In genomic region chr11:110071197-110071596, GRCh38 we compare ENCODE assay signal across 28 cellular contexts. TPM values are rescaled to one million over a fixed set of nuclear protein-coding genes. Genes with fewer than 3 reads are reported as not detected.
DNase-seq lines count a peak whose midpoint lies in the region; ATAC-seq and TF ChIP-seq lines count a peak whose summit lies in the region.
"Had no signal": no experiment of that assay in that cellular context is flagged by ENCODE, and none has a peak within 500 bp of the region (broad histone marks: within the 10 kb centered on the region; RNA-seq: fewer than 3 reads in every experiment).

No MANE protein-coding gene starts in this region.

- H3K9me3 Mint-ChIP-seq in activated CD4-positive, alpha-beta T cell treated with anti-CD3 and anti-CD28 coated beads, Interleukin-2, amount 10 ng/mL, durations not matched to agents 24 days and 14 days, result no peaks in the 10 kb centered on the region
- no peaks in the 10 kb centered on the region for H3K9me3 Mint-ChIP-seq in activated naive CD4-positive, alpha-beta T cell treated with anti-CD3 and anti-CD28 coated beads for 36 hours
- H3K9me3 Mint-ChIP-seq: activated naive CD8-positive, alpha-beta T cell treated with anti-CD3 and anti-CD28 coated beads, Interleukin-2, amount 10 ng/mL, durations not matched to agents 7 days and 5 days; CD4-positive, alpha-beta T cell had no signal

- H3K27me3 Mint-ChIP-seq in activated CD4-positive, alpha-beta T cell treated with anti-CD3 and anti-CD28 coated beads, Interleukin-2, amount 10 ng/mL, durations not matched to agents 24 days and 14 days, result peaks cover 21% of the 10 kb centered on the region
- H3K27me3 Mint-ChIP-seq in activated naive CD4-positive, alpha-beta T cell treated with anti-CD3 and anti-CD28 coated beads for 36 hours (ENCODE audit: low read depth), result peaks cover 10% of the 10 kb centered on the region

- intact Hi-C loops in activated CD4-positive, alpha-beta T cell treated with anti-CD3 and anti-CD28 coated beads, Interleukin-2, amount 10 ng/mL, durations not matched to agents 24 days and 14 days (cut with micrococcal nuclease), result loop anchor here (10.0 kb wide), 1 partner anchor 1336 kb away; no protein-coding TSS in a partner anchor
- intact Hi-C loops in activated naive CD4-positive, alpha-beta T cell treated with anti-CD3 and anti-CD28 coated beads for 36 hours (cut with micrococcal nuclease), result no loop called here

- POLR2A ChIA-PET in RWPE1 (lab: Yijun Ruan, JAX; ENCODE audit: low non-redundant PET), result no interaction called here

- TF ChIP-seq CTCF in RWPE1 (conservative IDR thresholded peaks at IDR 0.05; ENCODE audit: low read depth), result no peak

- no peaks in the 10 kb centered on the region for H3K36me3 Mint-ChIP-seq in activated CD4-positive, alpha-beta T cell treated with anti-CD3 and anti-CD28 coated beads, Interleukin-2, amount 10 ng/mL, durations not matched to agents 24 days and 14 days (ENCODE audit: low read depth)
- no peaks in the 10 kb centered on the region for H3K36me3 Mint-ChIP-seq in activated naive CD4-positive, alpha-beta T cell treated with anti-CD3 and anti-CD28 coated beads for 36 hours (ENCODE audit: low read depth)
- H3K36me3 Mint-ChIP-seq: activated naive CD8-positive, alpha-beta T cell treated with anti-CD3 and anti-CD28 coated beads, Interleukin-2, amount 10 ng/mL, durations not matched to agents 7 days and 5 days had no signal

- H3K4me1 Mint-ChIP-seq in activated CD4-positive, alpha-beta T cell treated with anti-CD3 and anti-CD28 coated beads, Interleukin-2, amount 10 ng/mL, durations not matched to agents 24 days and 14 days, result peaks cover 8% of the 10 kb centered on the region
- H3K4me1 Mint-ChIP-seq in activated naive CD4-positive, alpha-beta T cell treated with anti-CD3 and anti-CD28 coated beads for 36 hours (ENCODE audit: low read depth), result no peaks in the 10 kb centered on the region
- H3K4me1 Mint-ChIP-seq: activated naive CD8-positive, alpha-beta T cell treated with anti-CD3 and anti-CD28 coated beads, Interleukin-2, amount 10 ng/mL, durations not matched to agents 7 days and 5 days; T-helper 17 cell had no signal

- CTCF ChIA-PET in RWPE1 (lab: Yijun Ruan, JAX), result no interaction called here
- CTCF ChIA-PET in activated naive CD4-positive, alpha-beta T cell treated with anti-CD3 and anti-CD28 coated beads for 36 hours (lab: Charles Lee), result no interaction called here

- H3K4me3 Mint-ChIP-seq in activated CD4-positive, alpha-beta T cell treated with anti-CD3 and anti-CD28 coated beads, Interleukin-2, amount 10 ng/mL, durations not matched to agents 24 days and 14 days, result no peak overlapping the region
- H3K4me3 Mint-ChIP-seq in activated naive CD4-positive, alpha-beta T cell treated with anti-CD3 and anti-CD28 coated beads for 36 hours, result no peak overlapping the region
- H3K4me3 Mint-ChIP-seq: activated CD4-positive, alpha-beta T cell treated with anti-CD3 and anti-CD28 coated beads for 36 hours; activated naive CD8-positive, alpha-beta T cell treated with anti-CD3 and anti-CD28 coated beads, Interleukin-2, amount 10 ng/mL, durations not matched to agents 7 days and 5 days; CD4-positive, alpha-beta T cell; T-helper 17 cell had no signal

- no peak overlapping the region for H3K27ac Mint-ChIP-seq in activated CD4-positive, alpha-beta T cell treated with anti-CD3 and anti-CD28 coated beads, Interleukin-2, amount 10 ng/mL, durations not matched to agents 24 days and 14 days
- H3K27ac Mint-ChIP-seq in activated naive CD4-positive, alpha-beta T cell treated with anti-CD3 and anti-CD28 coated beads for 36 hours, result no peak overlapping the region
- H3K27ac Mint-ChIP-seq: activated CD4-positive, alpha-beta T cell treated with anti-CD3 and anti-CD28 coated beads for 36 hours; activated naive CD8-positive, alpha-beta T cell treated with anti-CD3 and anti-CD28 coated beads, Interleukin-2, amount 10 ng/mL, durations not matched to agents 7 days and 5 days; CD4-positive, alpha-beta T cell; T-helper 17 cell had no signal

- ATAC-seq in HG02678 (IDR thresholded peaks at IDR 0.05; ENCODE audit: unreplicated experiment), result peak; percentile 51
- peak; percentile 45 for ATAC-seq in HG03432 (IDR thresholded peaks at IDR 0.05; ENCODE audit: unreplicated experiment)
- no peak for ATAC-seq in HG02870 (IDR thresholded peaks at IDR 0.05; ENCODE audit: unreplicated experiment)
- no peak for ATAC-seq in HG03571 (IDR thresholded peaks at IDR 0.05; ENCODE audit: unreplicated experiment)
- ATAC-seq: activated CD4-positive, alpha-beta T cell treated with anti-CD3 and anti-CD28 coated beads for 36 hours; GM12878; left cardiac atrium; SK-N-SH treated with all-trans-retinoic acid at 6 μM for 48 hours; T-helper 17 cell had no signal

- H3K27ac ChIP-seq in RWPE1, result no peak overlapping the region
- H3K27ac ChIP-seq: KMS-11, parathyroid adenoma, stomach, thyroid gland had no signal

- DNase-seq in activated CD4-positive, alpha-beta T cell treated with anti-CD3 and anti-CD28 coated beads, Interleukin-2, amount 10 ng/mL, durations not matched to agents 24 days and 14 days, result peak; percentile 35
- DNase-seq in activated CD4-positive, alpha-beta T cell treated with anti-CD3 and anti-CD28 coated beads, Interleukin-2, amount 50 U/mL, for 48 hours, result no peak
- DNase-seq in RWPE1 (ENCODE audit: low spot score), result no peak
- DNase-seq in activated naive CD4-positive, alpha-beta T cell treated with anti-CD3 and anti-CD28 coated beads for 36 hours, result no peak
- DNase-seq: 8988T; activated CD4-positive, alpha-beta T cell treated with anti-CD3 and anti-CD28 coated beads for 36 hours; activated CD8-positive, alpha-beta memory T cell treated with anti-CD3 and anti-CD28 coated beads for 24 hours; activated effector memory CD4-positive, alpha-beta T cell treated with anti-CD3 and anti-CD28 coated beads, Interleukin-2, amount 50 U/mL, for 16 hours; activated naive CD8-positive, alpha-beta T cell treated with anti-CD3 and anti-CD28 coated beads, Interleukin-2, amount 10 ng/mL, durations not matched to agents 7 days and 5 days; caudate nucleus; CD4-positive, alpha-beta T cell; cortex of kidney; left cardiac atrium; mammary epithelial cell; NCI-H1436 treated with DMSO at 0.1 percent for 48 hours; NCI-H510A; stimulated activated CD4-positive, alpha-beta T cell treated with anti-CD3 and anti-CD28 coated beads, Interleukin-1b, Interleukin-23, amount 100 ng/mL, for 48 hours; stomach; T-helper 17 cell; thyroid gland had no signal

RNA-seq across cellular contexts. Expression of gene ZC3H12C, which starts 22.0 kb away (rescaled TPM):
- 6.7 and 7.5 TPM in 2 replicates for total RNA-seq in activated CD4-positive, alpha-beta T cell treated with anti-CD3 and anti-CD28 coated beads, Interleukin-2, amount 10 ng/mL, durations not matched to agents 24 days and 14 days
- total RNA-seq in activated naive CD4-positive, alpha-beta T cell treated with anti-CD3 and anti-CD28 coated beads for 36 hours, result not detected

Comparison
In these comparisons a context has a peak if more than half of its experiments do, and no peak if none do; other contexts are left out.
1. ATAC-seq: peak in HG02678 (single experiment) and HG03432 (single experiment); none in HG02870 (single experiment) and HG03571 (single experiment).